In the genomic region with DNA sequence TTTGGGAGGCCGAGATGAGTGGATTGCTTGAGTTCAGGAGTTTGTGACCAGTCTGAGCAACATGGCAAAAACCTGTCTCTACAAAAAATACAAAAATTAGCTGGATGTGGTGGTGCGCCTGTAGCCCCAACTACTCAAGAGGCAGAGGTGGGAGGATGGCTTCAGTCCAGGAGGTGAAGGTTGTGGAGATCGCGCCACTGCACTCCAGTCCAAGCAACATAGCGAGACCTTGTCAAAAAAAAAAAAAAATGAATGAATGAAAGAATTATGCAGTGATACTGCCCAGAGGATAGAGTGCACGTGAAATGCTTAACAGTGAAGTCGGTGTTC, we compare ENCODE assay signal across 6 cellular contexts. TPM values are rescaled to one million over a fixed set of nuclear protein-coding genes. Genes with fewer than 3 reads are reported as not detected.
DNase-seq lines count a peak whose midpoint lies in the region; ATAC-seq and TF ChIP-seq lines count a peak whose summit lies in the region.

No MANE protein-coding gene starts in this region.

- H3K27me3 ChIP-seq in CD4-positive, CD25-positive, alpha-beta regulatory T cell (ENCODE audit: control insufficient read depth, insufficient read depth, low read length), result no peaks in the 10 kb centered on the region
- no peaks in the 10 kb centered on the region for H3K27me3 ChIP-seq in Peyer's patch

- peak overlapping the region; percentile 64 for H3K4me3 ChIP-seq in CD4-positive, CD25-positive, alpha-beta regulatory T cell (ENCODE audit: low read depth, low read length)
- peak overlapping the region in 2 of 4 donors; percentile 74 to 90 for H3K4me3 ChIP-seq in Peyer's patch

- ATAC-seq in CD4-positive, CD25-positive, alpha-beta regulatory T cell (ENCODE audit: low read depth in 2 of 2), result no peak
- ATAC-seq in T-cell (replicated peaks in 1 of 4), result no peak
- no peak for ATAC-seq in memory B cell (ENCODE audit: low read depth)
- ATAC-seq in HG03439 (IDR thresholded peaks at IDR 0.05; ENCODE audit: unreplicated experiment), result no peak

- H3K27ac Mint-ChIP-seq in CD4-positive, CD25-positive, alpha-beta regulatory T cell, result peak overlapping the region; percentile 72 to 89 (median 84)
- peak overlapping the region; percentile 85 for H3K27ac Mint-ChIP-seq in T-cell
- no peak overlapping the region for H3K27ac Mint-ChIP-seq in memory B cell

- H3K27me3 Mint-ChIP-seq in CD4-positive, CD25-positive, alpha-beta regulatory T cell, result peaks cover 4% of the 10 kb centered on the region
- no peaks in the 10 kb centered on the region for H3K27me3 Mint-ChIP-seq in T-cell
- H3K27me3 Mint-ChIP-seq in memory B cell, result no peaks in the 10 kb centered on the region

- H3K27ac ChIP-seq in CD4-positive, CD25-positive, alpha-beta regulatory T cell (ENCODE audit: insufficient read depth, low read length, poor library complexity, severe bottlenecking), result no peak overlapping the region
- H3K27ac ChIP-seq in Peyer's patch, result peak overlapping the region in 1 of 4 donors; percentile 58

- peak overlapping the region; percentile 90 to 98 (median 93) for H3K4me3 Mint-ChIP-seq in CD4-positive, CD25-positive, alpha-beta regulatory T cell
- H3K4me3 Mint-ChIP-seq in T-cell (peak overlapping the region; percentile 88 to 96 (median 91)), memory B cell (peak overlapping the region; percentile 96)

- DNase-seq in CD4-positive, CD25-positive, alpha-beta regulatory T cell, result no peak
- DNase-seq in T-cell (no peak), memory B cell (ENCODE audit: low spot score in 2 of 2) (no peak), Peyer's patch (no peak), NCI-H1417 (lab: John Stamatoyannopoulos, UW) (no peak)

- POLR2A ChIA-PET in T-cell (lab: Charles Lee), result no interaction called here

- H3K9me3 ChIP-seq in CD4-positive, CD25-positive, alpha-beta regulatory T cell (ENCODE audit: control insufficient read depth in 2 of 2, low read length in 2 of 2), result no peaks in the 10 kb centered on the region
- no peaks in the 10 kb centered on the region for H3K9me3 ChIP-seq in Peyer's patch

- H3K36me3 ChIP-seq in CD4-positive, CD25-positive, alpha-beta regulatory T cell (ENCODE audit: control insufficient read depth, insufficient read depth, low read length), result peaks cover 5% of the 10 kb centered on the region
- H3K36me3 ChIP-seq in Peyer's patch, result peaks cover 0 to 4% (median 0%) of the 10 kb centered on the region in 3 donors

- H3K4me1 Mint-ChIP-seq in CD4-positive, CD25-positive, alpha-beta regulatory T cell, result peaks cover 0 to 39% (median 17%) of the 10 kb centered on the region in 4 donors
- H3K4me1 Mint-ChIP-seq in T-cell, result peaks cover 31 to 37% (median 37%) of the 10 kb centered on the region in 3 donors
- H3K4me1 Mint-ChIP-seq in memory B cell, result peaks cover 23% of the 10 kb centered on the region

- CTCF ChIA-PET in T-cell (lab: Charles Lee), result interaction anchor here in 1 of 2 donors (0.7 kb wide), 2 partner anchors 25 to 81 kb away, joined by 3 read pairs; no protein-coding TSS in a partner anchor

- no peak for TF ChIP-seq POLR2A in Peyer's patch (IDR thresholded peaks at IDR 0.05)

- peaks cover 0 to 1% (median 0%) of the 10 kb centered on the region in 7 donors for H3K9me3 Mint-ChIP-seq in CD4-positive, CD25-positive, alpha-beta regulatory T cell
- H3K9me3 Mint-ChIP-seq in T-cell, result no peaks in the 10 kb centered on the region
- H3K9me3 Mint-ChIP-seq in memory B cell, result no peaks in the 10 kb centered on the region

- TF ChIP-seq CTCF in Peyer's patch (IDR thresholded peaks at IDR 0.05), result no peak

- H3K36me3 Mint-ChIP-seq in CD4-positive, CD25-positive, alpha-beta regulatory T cell, result peaks cover 7% of the 10 kb centered on the region
- peaks cover 11% of the 10 kb centered on the region for H3K36me3 Mint-ChIP-seq in T-cell
- no peaks in the 10 kb centered on the region for H3K36me3 Mint-ChIP-seq in memory B cell

- peaks cover 22% of the 10 kb centered on the region for H3K4me1 ChIP-seq in CD4-positive, CD25-positive, alpha-beta regulatory T cell (ENCODE audit: control insufficient read depth, insufficient read depth, low read length, poor library complexity, severe bottlenecking)
- peaks cover 0 to 11% (median 5%) of the 10 kb centered on the region in 4 donors for H3K4me1 ChIP-seq in Peyer's patch

RNA-seq across cellular contexts. Expression of a gene that starts 0.4 kb away (rescaled TPM):
- total RNA-seq in CD4-positive, CD25-positive, alpha-beta regulatory T cell, result 17.9 TPM
- 10 to 100 TPM; 17.2 to 25.0 (median 21.0) TPM for polyA plus RNA-seq in CD4-positive, CD25-positive, alpha-beta regulatory T cell
- total RNA-seq in T-cell (10 to 100 TPM; 22.1 to 46.6 (median 41.8) TPM), Peyer's patch (100 to 1,000 TPM in 1 of 4 donors, 10 to 100 TPM in 3; 16.6 to 106 (median 38.6) TPM)

RNA-seq across cellular contexts. Expression of a gene that starts 5.4 kb away (rescaled TPM):
- 69.4 TPM for total RNA-seq in CD4-positive, CD25-positive, alpha-beta regulatory T cell
- 100 to 1,000 TPM; 207 to 274 (median 237) TPM for polyA plus RNA-seq in CD4-positive, CD25-positive, alpha-beta regulatory T cell
- total RNA-seq in T-cell, result 10 to 100 TPM; 57.5 to 88.6 (median 69.5) TPM
- 100 to 1,000 TPM in 2 of 4 donors, 10 to 100 TPM in 2; 87.5 to 218 (median 122) TPM for total RNA-seq in Peyer's patch

RNA-seq across cellular contexts. Expression of a gene that starts 9.6 kb away (rescaled TPM):
- total RNA-seq in CD4-positive, CD25-positive, alpha-beta regulatory T cell, result 0.54 TPM
- polyA plus RNA-seq in CD4-positive, CD25-positive, alpha-beta regulatory T cell, result under 1 TPM; 0.20 to 0.86 (median 0.32) TPM
- total RNA-seq in T-cell (1 to 10 TPM; 1.2 to 5.3 (median 3.1) TPM), Peyer's patch (10 to 100 TPM in 3 of 4 donors, 1 to 10 TPM in 1; 8.2 to 28.9 (median 22.2) TPM)

RNA-seq across cellular contexts. Expression of a gene that starts 22.0 kb away (rescaled TPM):
- total RNA-seq in CD4-positive, CD25-positive, alpha-beta regulatory T cell, result 1.2 TPM
- 1 to 10 TPM in 1 of 4 donors, under 1 TPM in 3; 0.18 to 1.8 (median 0.73) TPM for polyA plus RNA-seq in CD4-positive, CD25-positive, alpha-beta regulatory T cell
- total RNA-seq in T-cell (1 to 10 TPM in 3 of 5 donors, under 1 TPM in 2; 0.50 to 4.3 (median 1.7) TPM), Peyer's patch (10 to 100 TPM; 12.4 to 18.2 (median 15.7) TPM)

RNA-seq across cellular contexts. Expression of a gene that starts 22.6 kb away (rescaled TPM):
- 12.6 TPM for total RNA-seq in CD4-positive, CD25-positive, alpha-beta regulatory T cell
- polyA plus RNA-seq in CD4-positive, CD25-positive, alpha-beta regulatory T cell, result 10 to 100 TPM in 2 of 4 donors, 1 to 10 TPM in 2; 9.4 to 11.6 (median 10.1) TPM
- total RNA-seq in T-cell (10 to 100 TPM; 15.3 to 24.3 (median 22.1) TPM), Peyer's patch (10 to 100 TPM in 3 of 4 donors, 1 to 10 TPM in 1; 9.1 to 36.5 (median 32.0) TPM)
